Comparison of ENCODE assay signal across 8 cellular contexts in the genomic region with DNA sequence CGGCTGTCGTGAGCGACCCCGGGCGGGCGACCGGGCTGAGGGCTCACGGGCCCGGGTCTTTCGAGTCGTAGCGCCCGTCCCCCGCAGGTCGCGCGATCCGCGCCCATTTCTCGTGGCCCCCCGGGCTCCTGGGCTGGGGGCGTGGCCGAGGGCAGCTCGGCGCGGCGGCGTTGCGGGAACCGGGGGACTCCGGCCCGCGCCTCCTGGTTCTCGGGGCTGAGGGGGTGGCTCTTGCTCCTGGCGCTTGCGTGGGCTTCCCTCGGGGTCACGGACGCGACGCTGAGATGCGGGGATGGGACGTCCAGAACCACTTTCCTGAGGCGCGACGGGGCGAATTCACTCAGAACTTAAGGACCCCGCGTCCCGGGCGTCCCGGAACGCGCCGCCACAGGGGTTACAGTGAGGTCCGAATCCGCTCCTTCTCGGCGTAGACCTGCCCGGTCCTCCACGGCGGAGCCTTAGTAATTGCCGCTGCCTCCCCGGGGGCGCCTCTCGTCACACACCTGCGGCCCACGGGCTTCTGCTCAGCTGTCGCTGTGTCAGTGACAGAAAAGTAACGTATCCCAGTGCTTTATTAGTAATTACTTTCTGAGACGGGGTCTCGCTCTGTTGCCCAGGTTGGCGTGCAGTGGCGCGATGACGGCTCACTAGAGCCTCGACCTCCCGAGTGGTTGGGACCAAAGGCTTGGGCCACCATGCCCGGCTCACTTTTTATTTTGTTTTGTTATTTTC. TPM values are rescaled to one million over a fixed set of nuclear protein-coding genes. Genes with fewer than 3 reads are reported as not detected.
DNase-seq lines count a peak whose midpoint lies in the region; ATAC-seq and TF ChIP-seq lines count a peak whose summit lies in the region.

No MANE protein-coding gene starts in this region.

- H3K27me3 Mint-ChIP-seq in central memory CD8-positive, alpha-beta T cell: no peaks in the 10 kb centered on the region
- no peaks in the 10 kb centered on the region for H3K27me3 Mint-ChIP-seq in stimulated activated memory B cell treated with anti-CD40 and anti-IgM and Interleukin-4, amounts not matched to agents 10 μg/mL and 1 μg/mL and 100 μg/mL, for 72 hours

- peak; percentile 32 for ATAC-seq in HG03025 (IDR thresholded peaks at IDR 0.05; ENCODE audit: low FRiP score, unreplicated experiment)
- ATAC-seq in central memory CD8-positive, alpha-beta T cell (replicated peaks; ENCODE audit: extremely low read depth, poor library complexity, severe bottlenecking): peak; percentile 19
- peak; percentile 47 for ATAC-seq in stimulated activated memory B cell treated with anti-CD40 and anti-IgM and Interleukin-4, amounts not matched to agents 10 μg/mL and 1 μg/mL and 100 μg/mL, for 72 hours

- peaks cover 18% of the 10 kb centered on the region for H3K4me1 Mint-ChIP-seq in central memory CD8-positive, alpha-beta T cell
- H3K4me1 Mint-ChIP-seq in stimulated activated memory B cell treated with anti-CD40 and anti-IgM and Interleukin-4, amounts not matched to agents 10 μg/mL and 1 μg/mL and 100 μg/mL, for 72 hours: peaks cover 36% of the 10 kb centered on the region

- DNase-seq in activated effector memory CD4-positive, alpha-beta T cell treated with anti-CD3 and anti-CD28 coated beads, Interleukin-2, amount 50 U/mL, for 16 hours: peak; percentile 81
- no peak for DNase-seq in activated effector memory CD4-positive, alpha-beta T cell treated with Interleukin-2 at 50 U/mL for 16 hours
- DNase-seq in T follicular helper cell (ENCODE audit: low read depth) (peak; percentile 28), lower leg skin (ENCODE audit: low spot score in 2 of 2) (peak in 1 of 2 donors; percentile 88), OCI-M2 (lab: John Stamatoyannopoulos, UW; ENCODE audit: unreplicated experiment) (no peak)
- DNase-seq in central memory CD8-positive, alpha-beta T cell (ENCODE audit: low spot score in 2 of 2): peak in 1 of 2 donors; percentile 20

- H3K27ac Mint-ChIP-seq in central memory CD8-positive, alpha-beta T cell (ENCODE audit: low read depth): peak overlapping the region; percentile 86
- H3K27ac Mint-ChIP-seq in stimulated activated memory B cell treated with anti-CD40 and anti-IgM and Interleukin-4, amounts not matched to agents 10 μg/mL and 1 μg/mL and 100 μg/mL, for 72 hours: peak overlapping the region; percentile 84

- intact Hi-C loops in lower leg skin (cut with DNase I; ENCODE audit: low total_unique reads): no loop called here

- H3K9me3 Mint-ChIP-seq in central memory CD8-positive, alpha-beta T cell: no peaks in the 10 kb centered on the region
- no peaks in the 10 kb centered on the region for H3K9me3 Mint-ChIP-seq in stimulated activated memory B cell treated with anti-CD40 and anti-IgM and Interleukin-4, amounts not matched to agents 10 μg/mL and 1 μg/mL and 100 μg/mL, for 72 hours

- no peak for TF ChIP-seq CTCF in lower leg skin (IDR thresholded peaks at IDR 0.05)

- H3K4me3 Mint-ChIP-seq in central memory CD8-positive, alpha-beta T cell: peak overlapping the region; percentile 89
- H3K4me3 Mint-ChIP-seq in stimulated activated memory B cell treated with anti-CD40 and anti-IgM and Interleukin-4, amounts not matched to agents 10 μg/mL and 1 μg/mL and 100 μg/mL, for 72 hours: peak overlapping the region; percentile 93

- no peak for TF ChIP-seq POLR2A in lower leg skin (IDR thresholded peaks at IDR 0.05)

- H3K4me3 ChIP-seq in lower leg skin (ENCODE audit: low read depth, poor library complexity, severe bottlenecking): peak overlapping the region; percentile 81

- H3K36me3 Mint-ChIP-seq in central memory CD8-positive, alpha-beta T cell (ENCODE audit: insufficient read depth): peaks cover 11% of the 10 kb centered on the region
- peaks cover 5% of the 10 kb centered on the region for H3K36me3 Mint-ChIP-seq in stimulated activated memory B cell treated with anti-CD40 and anti-IgM and Interleukin-4, amounts not matched to agents 10 μg/mL and 1 μg/mL and 100 μg/mL, for 72 hours

- WGBS in lower leg skin, 2 donors: 0 to 1% methylated on average over 19 to 50 of the region's 79 CpGs

RNA-seq across cellular contexts. Expression of a gene that starts 0.6 kb away (rescaled TPM):
- total RNA-seq in lower leg skin: 10 to 100 TPM; 22.0 to 45.8 (median 24.6) TPM

RNA-seq across cellular contexts. Expression of a gene that starts 21.3 kb away (rescaled TPM):
- 10 to 100 TPM in 3 of 4 donors, 1 to 10 TPM in 1; 8.3 to 36.4 (median 19.0) TPM for total RNA-seq in lower leg skin

RNA-seq across cellular contexts. Expression of a gene that starts 55.9 kb away (rescaled TPM):
- total RNA-seq in lower leg skin: 100 to 1,000 TPM in 1 of 4 donors, 10 to 100 TPM in 3; 42.8 to 117 (median 46.1) TPM

Comparison
In these comparisons a context has a peak if more than half of its experiments do, and no peak if none do; other contexts are left out.
1. DNase-seq: peak in activated effector memory CD4-positive, alpha-beta T cell treated with anti-CD3 and anti-CD28 coated beads, Interleukin-2, amount 50 U/mL, for 16 hours (single experiment) and T follicular helper cell (single experiment); none in activated effector memory CD4-positive, alpha-beta T cell treated with Interleukin-2 at 50 U/mL for 16 hours (single experiment) and OCI-M2 (single experiment).
2. Peak in every context shown above with its lines, with median percentiles within 50 percentile points of each other: ATAC-seq.